ENCODE assay signal across 8 cellular contexts in the genomic region with DNA sequence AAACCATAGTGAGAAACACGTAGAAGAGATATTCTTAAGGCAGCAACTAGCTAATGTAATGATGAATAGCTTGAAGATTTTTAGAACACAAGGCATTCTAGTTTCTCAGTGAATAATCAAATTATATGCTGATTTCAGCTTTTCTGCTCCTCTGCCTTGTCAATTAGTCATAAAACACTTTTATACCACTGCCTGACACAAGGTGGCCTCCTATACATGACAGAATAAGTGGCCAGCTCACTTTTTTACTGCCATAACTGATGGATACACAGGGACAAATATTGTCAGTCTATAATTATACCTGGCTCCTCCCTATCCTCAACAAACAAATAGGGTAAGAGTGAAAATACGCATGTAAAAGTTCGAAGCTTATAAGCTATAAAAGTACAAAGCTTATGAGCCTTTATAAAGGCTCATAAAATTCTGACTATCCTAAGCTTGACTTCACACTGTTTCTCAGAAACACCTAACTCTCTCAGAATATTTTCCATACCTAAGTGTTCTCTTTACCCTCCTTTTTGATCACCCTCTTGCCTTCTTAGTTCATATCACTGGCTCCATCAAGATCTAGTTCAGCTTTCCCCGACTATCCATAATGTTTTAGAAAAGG.
DNase-seq lines count a peak whose midpoint lies in the region; ATAC-seq and TF ChIP-seq lines count a peak whose summit lies in the region.

No MANE protein-coding gene starts in this region.

- no peaks in the 10 kb centered on the region for H3K9me3 ChIP-seq in SJCRH30 (replicated peaks)

- H3K27ac ChIP-seq in SJCRH30: no peak overlapping the region

- peak; percentile 52 for ATAC-seq in central memory CD8-positive, alpha-beta T cell (replicated peaks; ENCODE audit: extremely low read depth, poor library complexity, severe bottlenecking)
- ATAC-seq in left lobe of liver (peak; percentile 93), GM19328 (IDR thresholded peaks at IDR 0.05; ENCODE audit: unreplicated experiment) (no peak)

- no peaks in the 10 kb centered on the region for H3K27me3 ChIP-seq in SJCRH30

- no peak overlapping the region for H3K4me3 ChIP-seq in SJCRH30

- DNase-seq in activated CD4-positive, alpha-beta T cell treated with anti-CD3 and anti-CD28 coated beads for 48 hours: peak; percentile 29
- no peak for DNase-seq in activated CD4-positive, alpha-beta T cell treated with anti-CD3 and anti-CD28 coated beads for 1 hour
- DNase-seq in SJCRH30 (peak; percentile 39 to 69), left lobe of liver (ENCODE audit: low spot score) (no peak), superior temporal gyrus (ENCODE audit: extremely low spot score) (peak; percentile 87)
- DNase-seq in central memory CD8-positive, alpha-beta T cell (ENCODE audit: low spot score in 2 of 2): peak in 1 of 2 donors; percentile 38

- peak overlapping the region; percentile 67 for H3K27ac Mint-ChIP-seq in central memory CD8-positive, alpha-beta T cell (ENCODE audit: low read depth)

- no peaks in the 10 kb centered on the region for H3K4me1 Mint-ChIP-seq in central memory CD8-positive, alpha-beta T cell

- peak; percentile 84 for TF ChIP-seq CTCF in LNCAP (IDR thresholded peaks at IDR 0.05)

- H3K4me1 ChIP-seq in SJCRH30: no peaks in the 10 kb centered on the region

- peaks cover 16% of the 10 kb centered on the region for H3K36me3 ChIP-seq in SJCRH30

- H3K36me3 Mint-ChIP-seq in central memory CD8-positive, alpha-beta T cell (ENCODE audit: insufficient read depth): peaks cover 48% of the 10 kb centered on the region

- no peaks in the 10 kb centered on the region for H3K9me3 Mint-ChIP-seq in central memory CD8-positive, alpha-beta T cell

- H3K4me3 Mint-ChIP-seq in central memory CD8-positive, alpha-beta T cell: no peak overlapping the region

- H3K27me3 Mint-ChIP-seq in central memory CD8-positive, alpha-beta T cell: no peaks in the 10 kb centered on the region

Comparison
In these comparisons a context has a peak if more than half of its experiments do, and no peak if none do; other contexts are left out.
1. DNase-seq: peak in activated CD4-positive, alpha-beta T cell treated with anti-CD3 and anti-CD28 coated beads for 48 hours (single experiment), SJCRH30 (2 of 2) and superior temporal gyrus (single experiment); none in activated CD4-positive, alpha-beta T cell treated with anti-CD3 and anti-CD28 coated beads for 1 hour (single experiment) and left lobe of liver (single experiment).